ENCODE assay signal across 8 cellular contexts in the genomic region with DNA sequence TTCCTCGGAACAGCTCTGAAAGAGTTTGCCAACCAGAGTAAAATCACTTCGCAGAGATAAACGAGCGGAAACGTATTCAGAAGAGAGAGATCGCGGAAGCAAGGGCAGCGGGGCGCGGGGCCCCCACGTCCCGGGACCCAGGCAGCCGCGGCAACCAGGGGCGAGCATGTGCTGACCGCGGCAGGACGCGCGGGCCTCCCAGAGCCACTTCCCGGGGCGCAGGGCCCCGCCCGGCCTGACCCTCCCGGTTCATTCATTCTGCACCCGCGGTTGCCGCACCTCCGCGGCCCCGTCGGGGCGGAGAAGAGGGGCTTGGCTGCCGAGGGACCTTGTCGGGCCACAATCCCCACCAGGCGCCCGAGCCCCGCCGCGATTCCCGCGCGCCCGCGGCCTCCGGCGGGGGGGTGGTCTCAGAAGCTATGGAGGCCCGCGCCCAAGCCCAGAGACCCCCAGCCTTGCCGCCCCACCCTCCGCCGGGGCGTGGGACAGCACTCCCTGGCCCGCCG. TPM values are rescaled to one million over a fixed set of nuclear protein-coding genes. Genes with fewer than 3 reads are reported as not detected.
A peak's percentile ranks its signal among the peaks of the same experiment; 100 is the strongest.
DNase-seq lines count a peak whose midpoint lies in the region; TF ChIP-seq lines count a peak whose summit lies in the region.

No MANE protein-coding gene starts in this region.

- H3K36me3 ChIP-seq in OCI-LY7 (ENCODE audit: insufficient read depth, low read length): peaks cover 3% of the 10 kb centered on the region; the same call in 1 of the 2 replicates

- 0 out of 2 replicates have a peak overlapping the region, but pooled peaks have one; percentile 10 for H2AFZ ChIP-seq in OCI-LY7 (ENCODE audit: low read length)

- H3K36me3 Mint-ChIP-seq in glutamatergic neuron (ENCODE audit: unreplicated experiment): no peaks in the 10 kb centered on the region

- POLR2A ChIA-PET in OCI-LY7 (lab: Charles Lee): interaction anchor here (0.6 to 1.4 kb wide), 3 partner anchors 13 to 465 kb away, joined by 3 to 5 read pairs (median 3); no protein-coding TSS in a partner anchor

- H3K4me2 ChIP-seq in OCI-LY7 (ENCODE audit: low read length): peak overlapping the region; percentile 97

- intact Hi-C loops in OCI-LY7 (cut with micrococcal nuclease; ENCODE audit: unreplicated experiment) (loop anchor here (5.0 to 10.0 kb wide), 3 partner anchors 234 to 974 kb away; a partner anchor contains a TSS), posterior vena cava (cut with DNase I) (no loop called here)

- peaks cover 10% of the 10 kb centered on the region for H3K9me3 Mint-ChIP-seq in glutamatergic neuron (ENCODE audit: unreplicated experiment)

- H3K79me2 ChIP-seq in OCI-LY7 (ENCODE audit: insufficient read depth, low read depth, low read length): peaks cover 69% of the 10 kb centered on the region

- peak overlapping the region; percentile 91 for H3K27ac Mint-ChIP-seq in glutamatergic neuron (ENCODE audit: unreplicated experiment)

- H3K4me1 Mint-ChIP-seq in glutamatergic neuron (ENCODE audit: low read depth, unreplicated experiment): peaks cover 17% of the 10 kb centered on the region

- peak overlapping the region; percentile 77 for H3K27ac ChIP-seq in OCI-LY7 (ENCODE audit: low read depth, low read length, poor library complexity, severe bottlenecking)

- peak; percentile 39 for DNase-seq in NCI-H748 (lab: John Stamatoyannopoulos, UW; ENCODE audit: unreplicated experiment)
- DNase-seq in NCI-H748 treated with DMSO at 0.1 percent for 48 hours (lab: John Stamatoyannopoulos, UW): no peak
- peak; percentile 68 for DNase-seq in OCI-LY7 (ENCODE audit: low spot score)
- peak; percentile 40 for DNase-seq in activated naive CD4-positive, alpha-beta T cell treated with Interleukin-2 at 50 U/mL for 16 hours
- DNase-seq in glutamatergic neuron: peak; percentile 43
- peak; percentile 85 for DNase-seq in posterior vena cava (ENCODE audit: low spot score)
- DNase-seq in inferior parietal cortex (ENCODE audit: extremely low spot score): no peak
- no peak for DNase-seq in NCI-H2171 treated with DMSO at 0.1 percent for 48 hours (lab: John Stamatoyannopoulos, UW)

- H3K4me3 ChIP-seq in OCI-LY7 (ENCODE audit: low read depth, low read length, poor library complexity, severe bottlenecking): peak overlapping the region; percentile 98

- no peaks in the 10 kb centered on the region for H3K9me3 ChIP-seq in OCI-LY7 (ENCODE audit: low read length)

- peak overlapping the region; percentile 95 for H3K4me3 Mint-ChIP-seq in glutamatergic neuron (ENCODE audit: unreplicated experiment)

- peaks cover 7% of the 10 kb centered on the region for H3K27me3 Mint-ChIP-seq in glutamatergic neuron (ENCODE audit: unreplicated experiment)

- no peaks in the 10 kb centered on the region for H3K9me2 ChIP-seq in OCI-LY7 (ENCODE audit: insufficient read depth, low read length)

- TF ChIP-seq CTCF in OCI-LY7 (conservative IDR thresholded peaks at IDR 0.05; ENCODE audit: low read length) (no peak), glutamatergic neuron (IDR thresholded peaks at IDR 0.05; ENCODE audit: partially characterized antibody, unreplicated experiment) (no peak)

- CTCF ChIA-PET in OCI-LY7 (lab: Charles Lee; ENCODE audit: unreplicated experiment): no interaction called here

- H3K4me1 ChIP-seq in OCI-LY7 (ENCODE audit: insufficient read depth, low read length, poor library complexity, severe bottlenecking): peaks cover 53% of the 10 kb centered on the region

- peaks cover 47% of the 10 kb centered on the region for H4K20me1 ChIP-seq in OCI-LY7 (ENCODE audit: insufficient read depth, low read length)

- no TSS peak for BruUV-seq in OCI-LY7 (replicated peaks; lab: Mats Ljungman, UMichigan)

RNA-seq across cellular contexts. Expression of a gene that starts 0.6 kb away (rescaled TPM):
- 193 and 214 TPM in 2 replicates for total RNA-seq in OCI-LY7 (2014; rRNA removed; shearing (Covaris generic))
- total RNA-seq in OCI-LY7 (2022) (153 and 163 TPM in 2 replicates), glutamatergic neuron (ENCODE audit: unreplicated experiment) (115 TPM), posterior vena cava (10 to 100 TPM; 78.3 to 90.8 TPM)

RNA-seq across cellular contexts. Expression of a gene that starts 26.1 kb away (rescaled TPM):
- total RNA-seq in OCI-LY7 (2014; rRNA removed; shearing (Covaris generic)): 51.3 and 57.1 TPM in 2 replicates
- total RNA-seq in OCI-LY7 (2022) (61.6 and 64.0 TPM in 2 replicates), glutamatergic neuron (ENCODE audit: unreplicated experiment) (82.7 TPM), posterior vena cava (10 to 100 TPM; 55.8 to 59.5 TPM)

Comparison
In these comparisons a context has a peak if more than half of its experiments do, and no peak if none do; other contexts are left out.
1. DNase-seq: peak in NCI-H748 (single experiment), OCI-LY7 (single experiment), activated naive CD4-positive, alpha-beta T cell treated with Interleukin-2 at 50 U/mL for 16 hours (single experiment), glutamatergic neuron (single experiment) and posterior vena cava (single experiment); none in NCI-H748 treated with DMSO at 0.1 percent for 48 hours (single experiment), inferior parietal cortex (single experiment) and NCI-H2171 treated with DMSO at 0.1 percent for 48 hours (single experiment).